In genomic region chr15:51938286-51938685, GRCh38 we compare ENCODE assay signal across 19 cellular contexts. TPM values are rescaled to one million over a fixed set of nuclear protein-coding genes. Genes with fewer than 3 reads are reported as not detected.
A peak's percentile ranks its signal among the peaks of the same experiment; 100 is the strongest.
DNase-seq lines count a peak whose midpoint lies in the region; ATAC-seq and TF ChIP-seq lines count a peak whose summit lies in the region.
"Had no signal": no experiment of that assay in that cellular context is flagged by ENCODE, and none has a peak within 500 bp of the region (broad histone marks: within the 10 kb centered on the region; RNA-seq: fewer than 3 reads in every experiment).

No MANE protein-coding gene starts in this region.

- H3K36me3 Mint-ChIP-seq in stimulated activated naive CD8-positive, alpha-beta T cell treated with anti-CD3 and anti-CD28 coated beads, Interleukin-15, Interleukin-2, amounts not matched to agents 100 ng/mL and 50 ng/mL, for 24 hours (ENCODE audit: low read depth), result peaks cover 40% of the 10 kb centered on the region

- WGBS in spleen, 5 donors, result 76 to 86% (median 80%) methylated on average over 3 of the region's 3 CpGs

- H3K9me3 Mint-ChIP-seq in stimulated activated naive CD8-positive, alpha-beta T cell treated with anti-CD3 and anti-CD28 coated beads, Interleukin-15, Interleukin-2, amounts not matched to agents 100 ng/mL and 50 ng/mL, for 24 hours, result no peaks in the 10 kb centered on the region

- no peaks in the 10 kb centered on the region for H3K27me3 ChIP-seq in spleen (replicated peaks in 1 of 7)

- intact Hi-C loops in spleen (cut with DNase I; ENCODE audit: low total_unique reads), result no loop called here

- no peak overlapping the region for H3K4me3 Mint-ChIP-seq in stimulated activated naive CD8-positive, alpha-beta T cell treated with anti-CD3 and anti-CD28 coated beads, Interleukin-15, Interleukin-2, amounts not matched to agents 100 ng/mL and 50 ng/mL, for 24 hours

- H3K9me3 ChIP-seq in spleen, result no peaks in the 10 kb centered on the region

- no peak for TF ChIP-seq CTCF in spleen (IDR thresholded peaks at IDR 0.05 in 8 of 11, conservative IDR thresholded peaks at IDR 0.05 in 3 of 11)

- peaks cover 9% of the 10 kb centered on the region for H3K4me1 Mint-ChIP-seq in stimulated activated naive CD8-positive, alpha-beta T cell treated with anti-CD3 and anti-CD28 coated beads, Interleukin-15, Interleukin-2, amounts not matched to agents 100 ng/mL and 50 ng/mL, for 24 hours (ENCODE audit: low read depth)

- ATAC-seq in stimulated activated naive CD8-positive, alpha-beta T cell treated with anti-CD3 and anti-CD28 coated beads, Interleukin-15, Interleukin-2, amounts not matched to agents 100 U/mL and 50 U/mL, for 24 hours, result no peak
- peak; percentile 38 for ATAC-seq in esophagus mucosa
- no peak for ATAC-seq in HG02798 (IDR thresholded peaks at IDR 0.05; ENCODE audit: poor library complexity, unreplicated experiment)
- ATAC-seq in HG02610 (IDR thresholded peaks at IDR 0.05; ENCODE audit: unreplicated experiment), result no peak

- TF ChIP-seq POLR2A in spleen (IDR thresholded peaks at IDR 0.05), result no peak

- H3K4me3 ChIP-seq in spleen, result no peak overlapping the region
- H3K4me3 ChIP-seq: PC-9 had no signal

- H3K27ac Mint-ChIP-seq in stimulated activated naive CD8-positive, alpha-beta T cell treated with anti-CD3 and anti-CD28 coated beads, Interleukin-15, Interleukin-2, amounts not matched to agents 100 ng/mL and 50 ng/mL, for 24 hours, result peak overlapping the region; percentile 18

- H3K4me1 ChIP-seq in spleen, result peaks cover 0 to 17% (median 7%) of the 10 kb centered on the region in 6 donors

- no peaks in the 10 kb centered on the region for H3K27me3 Mint-ChIP-seq in stimulated activated naive CD8-positive, alpha-beta T cell treated with anti-CD3 and anti-CD28 coated beads, Interleukin-15, Interleukin-2, amounts not matched to agents 100 ng/mL and 50 ng/mL, for 24 hours

- peak; percentile 13 for DNase-seq in NCI-H82 (lab: John Stamatoyannopoulos, UW)
- DNase-seq in NCI-H82 treated with DMSO at 0.1 percent for 48 hours (lab: John Stamatoyannopoulos, UW; ENCODE audit: unreplicated experiment), result no peak
- DNase-seq in stimulated activated naive CD8-positive, alpha-beta T cell treated with anti-CD3 and anti-CD28 coated beads, Interleukin-15, Interleukin-2, amounts not matched to agents 100 U/mL and 50 U/mL, for 24 hours, result no peak
- no peak for DNase-seq in spleen
- DNase-seq: AML-193, DMS79, NCI-H1417 treated with DMSO at 0.1 percent for 48 hours, NCI-H187 treated with DMSO at 0.1 percent for 48 hours, NCI-H2227 treated with DMSO at 0.1 percent for 48 hours, NCI-H524, PC-9, SIG-M5 had no signal

- H3K27ac ChIP-seq in spleen, result no peak overlapping the region
- H3K27ac ChIP-seq: 22Rv1, C4-2B, HL-60, PC-9 had no signal

- peaks cover 0 to 99% (median 37%) of the 10 kb centered on the region in 6 donors for H3K36me3 ChIP-seq in spleen

RNA-seq across cellular contexts. Expression of gene LEO1, which starts 33.3 kb away (rescaled TPM):
- total RNA-seq in esophagus mucosa (16.8 TPM), spleen (10 to 100 TPM; 15.2 to 19.5 (median 17.1) TPM)
- polyA plus RNA-seq in spleen, result 10 to 100 TPM in 1 of 3 donors, 1 to 10 TPM in 2; 7.6 to 10.4 (median 8.7) TPM
